ENCODE assay signal across 26 cellular contexts in the genomic region with DNA sequence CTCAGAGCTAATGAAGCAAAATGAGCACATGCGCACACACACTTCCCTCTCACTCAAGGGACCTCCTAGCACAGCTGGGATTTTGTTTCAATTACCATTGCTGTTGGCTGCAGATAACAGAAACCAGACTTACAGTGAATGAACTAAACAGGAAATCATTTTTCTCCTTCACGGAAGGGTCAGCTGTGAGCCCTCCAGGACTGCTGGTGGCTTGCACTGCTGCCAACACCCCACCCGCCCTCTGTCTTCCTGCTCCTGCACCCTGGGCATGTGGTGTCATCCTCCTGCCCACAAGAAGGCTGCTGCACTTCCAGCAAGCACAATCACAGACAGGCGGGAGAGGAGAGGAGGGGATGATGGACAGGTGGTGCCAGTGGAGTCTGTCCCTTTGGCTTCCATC.
DNase-seq lines count a peak whose midpoint lies in the region; ATAC-seq, FAIRE-seq and TF ChIP-seq lines count a peak whose summit lies in the region.
"Had no signal": no experiment of that assay in that cellular context is flagged by ENCODE, and none has a peak within 500 bp of the region (broad histone marks: within the 10 kb centered on the region; RNA-seq: fewer than 3 reads in every experiment).

No MANE protein-coding gene starts in this region.

- H2BK5ac ChIP-seq in mesenchymal stem cell (ENCODE audit: low read depth, low read length, poor library complexity, severe bottlenecking) = no peak overlapping the region

- H3K4ac ChIP-seq in mesenchymal stem cell (ENCODE audit: low read depth in 1 of 2, low read length in 2 of 2) = no peak overlapping the region

- 50% methylated on average over 4 of the region's 4 CpGs for WGBS in mesenchymal stem cell
- WGBS in pancreas, 2 donors = 61 to 72% methylated on average over 4 of the region's 4 CpGs

- intact Hi-C loops in pancreas (cut with DNase I) = no loop called here

- H3K4me3 ChIP-seq in DND-41 (ENCODE audit: low read depth in 1 of 2, low read length in 2 of 2) (no peak overlapping the region), choroid plexus epithelial cell (ENCODE audit: low read depth, low read length) (no peak overlapping the region), mesenchymal stem cell (ENCODE audit: insufficient read depth in 1 of 2, low read depth in 1 of 2, low read length in 2 of 2) (no peak overlapping the region), pancreas (no peak overlapping the region)
- H3K4me3 ChIP-seq: heart left ventricle, ovary, tibial artery had no signal

- H4K20me1 ChIP-seq in DND-41 (ENCODE audit: insufficient read depth, low read length) = no peaks in the 10 kb centered on the region

- FAIRE-seq in pancreas (lab: Jason Lieb, UNC) = no peak
- FAIRE-seq: GM12892 had no signal

- no peak overlapping the region for H2BK120ac ChIP-seq in mesenchymal stem cell (ENCODE audit: low read depth, low read length)

- ATAC-seq in DND-41 (ENCODE audit: insufficient read depth, low read depth) = peak; percentile 54; the same call in 2 of the 3 replicates
- no peak for ATAC-seq in GM18873 (IDR thresholded peaks at IDR 0.05; ENCODE audit: low FRiP score, unreplicated experiment)
- no peak for ATAC-seq in pancreas
- ATAC-seq: left colon; natural killer cell treated with Interleukin-12 subunit alpha and Interleukin-12 subunit beta and Interleukin-15 and Interleukin-18, amount 100 ng/mL, for 72 hours; right cardiac atrium; stimulated activated naive CD8-positive, alpha-beta T cell treated with anti-CD3 and anti-CD28 coated beads, Interleukin-15, amount 100 ng/mL, for 72 hours; T-helper 17 cell had no signal

- no peak overlapping the region for H3K4me2 ChIP-seq in DND-41 (ENCODE audit: insufficient read depth, low read length)
- H3K4me2 ChIP-seq in mesenchymal stem cell (ENCODE audit: low read length, poor library complexity, severe bottlenecking) = no peak overlapping the region

- H3K79me2 ChIP-seq in DND-41 (ENCODE audit: insufficient read depth, low read length) = no peaks in the 10 kb centered on the region

- H3K27me3 ChIP-seq in DND-41 (ENCODE audit: insufficient read depth, low read length, poor library complexity) (no peaks in the 10 kb centered on the region), mesenchymal stem cell (ENCODE audit: control insufficient read depth in 1 of 2, insufficient read depth in 1 of 2, low read length in 2 of 2) (no peaks in the 10 kb centered on the region), pancreas (no peaks in the 10 kb centered on the region)
- H3K27me3 ChIP-seq: ovary, tibial artery had no signal

- H3K18ac ChIP-seq in mesenchymal stem cell (ENCODE audit: low read depth in 1 of 2, low read length in 2 of 2) = no peak overlapping the region

- no peak overlapping the region for H3K14ac ChIP-seq in mesenchymal stem cell (ENCODE audit: low read length in 2 of 2)

- H3K9me3 ChIP-seq in DND-41 (ENCODE audit: insufficient read depth, low read length, severe bottlenecking) = no peaks in the 10 kb centered on the region
- H3K9me3 ChIP-seq in mesenchymal stem cell (ENCODE audit: control insufficient read depth, low read length) = no peaks in the 10 kb centered on the region
- no peaks in the 10 kb centered on the region for H3K9me3 ChIP-seq in pancreas
- H3K9me3 ChIP-seq: heart left ventricle, ovary, tibial artery had no signal

- no peak overlapping the region for H4K91ac ChIP-seq in mesenchymal stem cell (ENCODE audit: low read length)

- H3K27ac ChIP-seq in DND-41 (ENCODE audit: low read length) (no peak overlapping the region), mesenchymal stem cell (ENCODE audit: low read length, poor library complexity, severe bottlenecking) (no peak overlapping the region), pancreas (no peak overlapping the region)
- H3K27ac ChIP-seq: heart left ventricle, ovary, tibial artery had no signal

- H3K9ac ChIP-seq in DND-41 (ENCODE audit: low read depth, low read length) (no peak overlapping the region), mesenchymal stem cell (ENCODE audit: low read length) (no peak overlapping the region)

- no peak overlapping the region for H2BK12ac ChIP-seq in mesenchymal stem cell (ENCODE audit: low read length in 2 of 2)

- no peak overlapping the region for H2BK15ac ChIP-seq in mesenchymal stem cell (ENCODE audit: low read depth, poor library complexity, severe bottlenecking)

- TF ChIP-seq CTCF in DND-41 (IDR thresholded peaks at IDR 0.05; ENCODE audit: borderline replicate concordance, extremely low read depth, low read length, poor library complexity, severe bottlenecking) (no peak), choroid plexus epithelial cell (conservative IDR thresholded peaks at IDR 0.05; ENCODE audit: low read depth, low read length) (no peak), pancreas (IDR thresholded peaks at IDR 0.05) (no peak)

- no peak overlapping the region for H2AK5ac ChIP-seq in mesenchymal stem cell (ENCODE audit: low read length, severe bottlenecking)

- H2AFZ ChIP-seq in DND-41 (ENCODE audit: low read depth, low read length) = no peak overlapping the region
- H2AFZ ChIP-seq in mesenchymal stem cell (ENCODE audit: low read depth, low read length) = no peak overlapping the region

- no peaks in the 10 kb centered on the region for H3K4me1 ChIP-seq in DND-41 (ENCODE audit: insufficient read depth, low read length)
- H3K4me1 ChIP-seq in mesenchymal stem cell (ENCODE audit: control insufficient read depth, insufficient read depth, low read depth, low read length) = no peaks in the 10 kb centered on the region
- no peaks in the 10 kb centered on the region for H3K4me1 ChIP-seq in pancreas
- H3K4me1 ChIP-seq: tibial artery had no signal

- no peaks in the 10 kb centered on the region for H3K79me1 ChIP-seq in mesenchymal stem cell (replicated peaks; ENCODE audit: low read length, poor library complexity, severe bottlenecking)

- no peaks in the 10 kb centered on the region for H3K36me3 ChIP-seq in DND-41 (ENCODE audit: insufficient read depth, low read length)
- H3K36me3 ChIP-seq in mesenchymal stem cell (ENCODE audit: control insufficient read depth in 1 of 2, insufficient read depth in 2 of 2, low read depth in 1 of 2, low read length in 2 of 2) = no peaks in the 10 kb centered on the region
- H3K36me3 ChIP-seq in pancreas = no peaks in the 10 kb centered on the region
- H3K36me3 ChIP-seq: heart left ventricle, ovary, tibial artery had no signal

- no peak overlapping the region for H4K8ac ChIP-seq in mesenchymal stem cell (ENCODE audit: low read length)

- H3K23ac ChIP-seq in mesenchymal stem cell (ENCODE audit: low read length in 2 of 2) = no peak overlapping the region

- peak; percentile 13 for DNase-seq in DND-41
- peak; percentile 16 for DNase-seq in NCI-H69 (lab: John Stamatoyannopoulos, UW)
- peak; percentile 2 for DNase-seq in choroid plexus epithelial cell (ENCODE audit: low read depth)
- peak; percentile 33 for DNase-seq in mesenchymal stem cell
- DNase-seq in activated gamma-delta T cell (lab: John Stamatoyannopoulos, UW) = no peak
- DNase-seq in pancreas = no peak
- no peak for DNase-seq in cortex of kidney (lab: John Stamatoyannopoulos, UW)
- DNase-seq: activated CD4-positive, alpha-beta T cell treated with anti-CD3 and anti-CD28 coated beads, Interleukin-2, amount 50 U/mL, for 48 hours; activated CD8-positive, alpha-beta memory T cell treated with anti-CD3 and anti-CD28 coated beads, Interleukin-2, amount 50 U/mL, for 48 hours; activated naive CD8-positive, alpha-beta T cell treated with anti-CD3 and anti-CD28 coated beads for 36 hours; CD8-positive, alpha-beta memory T cell; DMS79 treated with DMSO at 0.1 percent for 48 hours; heart left ventricle; Kasumi-1; left colon; midbrain; NCI-H2029 treated with DMSO at 0.1 percent for 48 hours; NCI-H510A treated with DMSO at 0.1 percent for 48 hours; ovary; right cardiac atrium; stimulated activated naive CD8-positive, alpha-beta T cell treated with anti-CD3 and anti-CD28 coated beads, Interleukin-15, amount 100 ng/mL, for 72 hours; T-helper 17 cell; tibial artery had no signal

Comparison
In these comparisons a context has a peak if more than half of its experiments do, and no peak if none do; other contexts are left out.
1. DNase-seq: peak in DND-41 (single experiment), NCI-H69 (single experiment), choroid plexus epithelial cell (single experiment) and mesenchymal stem cell (single experiment); none in activated gamma-delta T cell (single experiment), pancreas (0 of 6) and cortex of kidney (single experiment).